16 cellular contexts compared by ENCODE assay signal in genomic region chr3:58798312-58798711, GRCh38.
"Had no signal": no experiment of that assay in that cellular context is flagged by ENCODE, and none has a peak within 500 bp of the region (broad histone marks: within the 10 kb centered on the region; RNA-seq: fewer than 3 reads in every experiment).

No MANE protein-coding gene starts in this region.

- H3K36me3 ChIP-seq: gastroesophageal sphincter, left ventricle myocardium inferior, prostate gland, right lobe of liver, upper lobe of left lung had no signal

- H3K4me3 Mint-ChIP-seq: memory B cell; nephron; stimulated activated memory B cell treated with anti-CD40 and anti-IgM and Interleukin-4, amounts not matched to agents 10 μg/mL and 1 μg/mL and 100 μg/mL, for 72 hours had no signal

- H3K27ac Mint-ChIP-seq: memory B cell; nephron; stimulated activated memory B cell treated with anti-CD40 and anti-IgM and Interleukin-4, amounts not matched to agents 10 μg/mL and 1 μg/mL and 100 μg/mL, for 72 hours had no signal

- H3K36me3 Mint-ChIP-seq: memory B cell; stimulated activated memory B cell treated with anti-CD40 and anti-IgM and Interleukin-4, amounts not matched to agents 10 μg/mL and 1 μg/mL and 100 μg/mL, for 72 hours had no signal

- H3K27ac ChIP-seq: gastroesophageal sphincter, left ventricle myocardium inferior, prostate gland, right lobe of liver, upper lobe of left lung had no signal

- ATAC-seq: activated CD4-positive, CD25-positive, alpha-beta regulatory T cell treated with anti-CD3 and anti-CD28 coated beads, Interleukin-2, amount 50 U/mL, for 24 hours; gastroesophageal sphincter; right lobe of liver; stimulated activated memory B cell treated with anti-CD40 and anti-IgM and Interleukin-4, amounts not matched to agents 10 μg/mL and 1 μg/mL and 100 μg/mL, for 72 hours had no signal

- H3K4me1 Mint-ChIP-seq: memory B cell; stimulated activated memory B cell treated with anti-CD40 and anti-IgM and Interleukin-4, amounts not matched to agents 10 μg/mL and 1 μg/mL and 100 μg/mL, for 72 hours had no signal

- H3K4me3 ChIP-seq: gastroesophageal sphincter, left ventricle myocardium inferior, prostate gland, right lobe of liver, upper lobe of left lung had no signal

- H3K9me3 ChIP-seq: gastroesophageal sphincter, left ventricle myocardium inferior, prostate gland, right lobe of liver, upper lobe of left lung had no signal

- H3K4me1 ChIP-seq: gastroesophageal sphincter, left ventricle myocardium inferior, prostate gland, upper lobe of left lung had no signal

- H3K9me3 Mint-ChIP-seq: memory B cell; nephron; stimulated activated memory B cell treated with anti-CD40 and anti-IgM and Interleukin-4, amounts not matched to agents 10 μg/mL and 1 μg/mL and 100 μg/mL, for 72 hours had no signal

- H3K27me3 ChIP-seq: gastroesophageal sphincter, right lobe of liver, upper lobe of left lung had no signal

- DNase-seq: activated CD4-positive, alpha-beta T cell treated with anti-CD3 and anti-CD28 coated beads, Interleukin-2, amount 50 U/mL, for 4 hours; activated naive CD4-positive, alpha-beta T cell treated with Interleukin-2 at 50 U/mL for 16 hours; activated T-cell treated with anti-CD3 and anti-CD28 coated beads, Interleukin-2, amount 50 U/mL, for 48 hours; cortex of kidney; effector CD8-positive, alpha-beta T cell; kidney; left ventricle myocardium inferior; right lobe of liver; stimulated activated CD4-positive, alpha-beta T cell treated with anti-CD3 and anti-CD28 coated beads, Interleukin-1b, Interleukin-23, amount 100 ng/mL, for 48 hours; upper lobe of left lung had no signal

- H3K27me3 Mint-ChIP-seq: stimulated activated memory B cell treated with anti-CD40 and anti-IgM and Interleukin-4, amounts not matched to agents 10 μg/mL and 1 μg/mL and 100 μg/mL, for 72 hours had no signal
